In the genomic region with DNA sequence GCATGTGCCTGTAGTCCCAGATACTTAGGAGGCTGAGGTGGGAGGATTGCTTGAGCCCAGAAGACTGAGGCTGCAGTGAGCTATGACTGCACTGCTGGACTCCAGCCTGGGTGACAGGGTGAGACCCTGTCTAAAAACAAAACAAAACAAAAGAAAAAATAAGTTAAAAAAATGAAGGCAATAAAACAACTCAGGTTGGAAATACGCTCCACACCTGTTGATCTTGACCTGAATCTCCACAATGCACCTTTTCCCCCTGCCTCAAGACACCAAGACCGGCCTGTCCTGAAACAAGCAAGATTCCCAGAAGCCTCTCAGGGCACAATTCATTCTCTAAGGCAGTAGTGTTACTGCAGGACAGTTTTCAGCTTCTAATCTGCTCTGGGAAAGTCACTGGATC, we compare ENCODE assay signal across 23 cellular contexts. TPM values are rescaled to one million over a fixed set of nuclear protein-coding genes. Genes with fewer than 3 reads are reported as not detected.
"Had no signal": no experiment of that assay in that cellular context is flagged by ENCODE, and none has a peak within 500 bp of the region (broad histone marks: within the 10 kb centered on the region; RNA-seq: fewer than 3 reads in every experiment).

No MANE protein-coding gene starts in this region.

- H3K9me3 Mint-ChIP-seq: activated CD8-positive, alpha-beta T cell treated with anti-CD3 and anti-CD28 coated beads for 36 hours; activated naive CD4-positive, alpha-beta T cell treated with anti-CD3 and anti-CD28 coated beads, Interleukin-2, amount 10 ng/mL, durations not matched to agents 7 days and 5 days; activated naive CD8-positive, alpha-beta T cell treated with anti-CD3 and anti-CD28 coated beads for 36 hours; activated T-cell treated with anti-CD3 and anti-CD28 coated beads, Interleukin-2, amount 50 U/mL, for 72 hours; activated T-helper 2 cell treated with anti-CD3 and anti-CD28 coated beads, Interferon-gamma antibody, Interleukin-2, Interleukin-4, amounts not matched to agents 10 μg/mL and 5 μg/mL and 100 μg/mL, durations not matched to agents 14 hours and 24 hours and 36 hours; T-cell had no signal

- H3K4me3 Mint-ChIP-seq: activated CD4-positive, alpha-beta T cell treated with anti-CD3 and anti-CD28 coated beads for 36 hours; activated CD8-positive, alpha-beta T cell treated with anti-CD3 and anti-CD28 coated beads for 36 hours; activated naive CD4-positive, alpha-beta T cell treated with anti-CD3 and anti-CD28 coated beads, Interleukin-2, amount 10 ng/mL, durations not matched to agents 7 days and 5 days; activated naive CD8-positive, alpha-beta T cell treated with anti-CD3 and anti-CD28 coated beads for 36 hours; activated T-cell treated with anti-CD3 and anti-CD28 coated beads, Interleukin-2, amount 50 U/mL, for 72 hours; T-cell had no signal

- H3K4me3 ChIP-seq: K562, SK-N-MC had no signal

- H3K4me1 Mint-ChIP-seq: activated CD4-positive, alpha-beta T cell treated with anti-CD3 and anti-CD28 coated beads for 36 hours; activated naive CD4-positive, alpha-beta T cell treated with anti-CD3 and anti-CD28 coated beads, Interleukin-2, amount 10 ng/mL, durations not matched to agents 7 days and 5 days; activated naive CD8-positive, alpha-beta T cell treated with anti-CD3 and anti-CD28 coated beads for 36 hours; T-cell had no signal

- ATAC-seq: activated CD4-positive, alpha-beta T cell treated with anti-CD3 and anti-CD28 coated beads for 36 hours; activated CD8-positive, alpha-beta T cell treated with anti-CD3 and anti-CD28 coated beads for 36 hours; activated T-cell treated with anti-CD3 and anti-CD28 coated beads, Interleukin-2, amount 50 U/mL, for 72 hours; K562; PC-3; T-cell had no signal

- H3K36me3 ChIP-seq: brain microvascular endothelial cell had no signal

- H3K27ac Mint-ChIP-seq: activated CD4-positive, alpha-beta T cell treated with anti-CD3 and anti-CD28 coated beads for 36 hours; activated CD8-positive, alpha-beta T cell treated with anti-CD3 and anti-CD28 coated beads for 36 hours; activated naive CD4-positive, alpha-beta T cell treated with anti-CD3 and anti-CD28 coated beads, Interleukin-2, amount 10 ng/mL, durations not matched to agents 7 days and 5 days; activated naive CD8-positive, alpha-beta T cell treated with anti-CD3 and anti-CD28 coated beads for 36 hours; activated T-cell treated with anti-CD3 and anti-CD28 coated beads, Interleukin-2, amount 50 U/mL, for 72 hours; activated T-helper 2 cell treated with anti-CD3 and anti-CD28 coated beads, Interferon-gamma antibody, Interleukin-2, Interleukin-4, amounts not matched to agents 10 μg/mL and 5 μg/mL and 100 μg/mL, durations not matched to agents 14 hours and 24 hours and 36 hours; T-cell had no signal

- H3K36me3 Mint-ChIP-seq: activated naive CD4-positive, alpha-beta T cell treated with anti-CD3 and anti-CD28 coated beads, Interleukin-2, amount 10 ng/mL, durations not matched to agents 7 days and 5 days; activated naive CD8-positive, alpha-beta T cell treated with anti-CD3 and anti-CD28 coated beads for 36 hours; T-cell had no signal

- DNase-seq: activated CD4-positive, alpha-beta T cell treated with anti-CD3 and anti-CD28 coated beads for 36 hours; activated CD4-positive, alpha-beta T cell treated with anti-CD3 and anti-CD28 coated beads, Interleukin-2, amount 50 U/mL, for 1 hour; activated CD8-positive, alpha-beta memory T cell treated with anti-CD3 and anti-CD28 coated beads, Interleukin-2, amount 50 U/mL, for 4 hours; activated CD8-positive, alpha-beta T cell treated with anti-CD3 and anti-CD28 coated beads for 36 hours; activated gamma-delta T cell treated with Interleukin-2 at 50 U/mL for 16 hours; activated naive CD4-positive, alpha-beta T cell treated with anti-CD3 and anti-CD28 coated beads, Interleukin-2, amount 10 ng/mL, durations not matched to agents 7 days and 5 days; activated naive CD8-positive, alpha-beta T cell treated with anti-CD3 and anti-CD28 coated beads for 36 hours; activated T-cell treated with anti-CD3 and anti-CD28 coated beads, Interleukin-2, amount 50 U/mL, for 72 hours; brain microvascular endothelial cell; Karpas-422; NCI-H1105 treated with DMSO at 0.1 percent for 48 hours; NCI-H1436 treated with DMSO at 0.1 percent for 48 hours; NCI-H187 treated with DMSO at 0.1 percent for 48 hours; NCI-H2081 treated with DMSO at 0.1 percent for 48 hours; NCI-H446; NCI-H524; PC-3; T-cell had no signal

- H3K27me3 Mint-ChIP-seq: activated CD4-positive, alpha-beta T cell treated with anti-CD3 and anti-CD28 coated beads for 36 hours; activated CD8-positive, alpha-beta T cell treated with anti-CD3 and anti-CD28 coated beads for 36 hours; activated naive CD8-positive, alpha-beta T cell treated with anti-CD3 and anti-CD28 coated beads for 36 hours had no signal

- H3K27ac ChIP-seq: brain microvascular endothelial cell, VCaP had no signal

RNA-seq across cellular contexts. Expression of gene CEBPE, which starts 20.8 kb away (rescaled TPM):
- total RNA-seq: activated T-helper 2 cell treated with anti-CD3 and anti-CD28 coated beads, Interferon-gamma antibody, Interleukin-2, Interleukin-4, amounts not matched to agents 10 μg/mL and 5 μg/mL and 100 μg/mL, durations not matched to agents 14 hours and 24 hours and 36 hours; PC-3 had no signal

RNA-seq across cellular contexts. Expression of gene CIROP, which starts 35.1 kb away (rescaled TPM):
- total RNA-seq: activated CD4-positive, alpha-beta T cell treated with anti-CD3 and anti-CD28 coated beads for 36 hours; activated CD8-positive, alpha-beta T cell treated with anti-CD3 and anti-CD28 coated beads for 36 hours; activated naive CD8-positive, alpha-beta T cell treated with anti-CD3 and anti-CD28 coated beads for 36 hours; activated T-cell treated with anti-CD3 and anti-CD28 coated beads, Interleukin-2, amount 50 U/mL, for 72 hours; activated T-helper 2 cell treated with anti-CD3 and anti-CD28 coated beads, Interferon-gamma antibody, Interleukin-2, Interleukin-4, amounts not matched to agents 10 μg/mL and 5 μg/mL and 100 μg/mL, durations not matched to agents 14 hours and 24 hours and 36 hours; K562; PC-3; T-cell; T-helper 2 cell treated with Interferon-gamma antibody and Interleukin-4, amounts not matched to agents 100 ng/mL and 5 ng/mL, for 36 hours had no signal
- polyA plus RNA-seq: K562 had no signal
